In genomic region chr6:30741789-30742315, GRCh38 we compare ENCODE assay signal across 5 cellular contexts. TPM values are rescaled to one million over a fixed set of nuclear protein-coding genes. Genes with fewer than 3 reads are reported as not detected.
DNase-seq lines count a peak whose midpoint lies in the region; ATAC-seq and TF ChIP-seq lines count a peak whose summit lies in the region.

No MANE protein-coding gene starts in this region.

- TF ChIP-seq CTCF in Loucy (conservative IDR thresholded peaks at IDR 0.05; ENCODE audit: low read length): no peak
- TF ChIP-seq CTCF in dorsolateral prefrontal cortex (IDR thresholded peaks at IDR 0.05 in 54 of 56, conservative IDR thresholded peaks at IDR 0.05 in 2 of 56; ENCODE audit: low read depth in 1 of 56, partially characterized antibody in 56 of 56): no peak
- TF ChIP-seq CTCF in retinal pigment epithelial cell (conservative IDR thresholded peaks at IDR 0.05; ENCODE audit: low read depth, low read length): no peak

- peak overlapping the region; percentile 63 to 97 (median 89) for H3K27ac ChIP-seq in dorsolateral prefrontal cortex

- DNase-seq in dorsolateral prefrontal cortex: no peak
- no peak for DNase-seq in retinal pigment epithelial cell (ENCODE audit: low read depth)
- no peak for DNase-seq in RKO (ENCODE audit: low spot score)

- peak overlapping the region; percentile 69; the same call in 1 of the 2 replicates for H2AFZ ChIP-seq in Loucy (ENCODE audit: low read length)

- H4K20me1 ChIP-seq in Loucy (ENCODE audit: insufficient read depth, low read length, poor library complexity, severe bottlenecking): peaks cover 17% of the 10 kb centered on the region

- intact Hi-C loops in dorsolateral prefrontal cortex (cut with DNase I): loop anchor here (1.0 to 5.0 kb wide), 7 partner anchors 21 to 345 kb away; partner anchors contain the start of genes DDR1 (in 1 of the 2) and TUBB (in 1 of the 2)

- H3K79me2 ChIP-seq in Loucy (ENCODE audit: insufficient read depth, low read length): peaks cover 38% of the 10 kb centered on the region

- H3K27me3 ChIP-seq in Loucy (ENCODE audit: insufficient read depth, low read length, poor library complexity, severe bottlenecking) (no peaks in the 10 kb centered on the region), dorsolateral prefrontal cortex (no peaks in the 10 kb centered on the region)

- H3K9ac ChIP-seq in Loucy (ENCODE audit: low read depth, low read length, poor library complexity, severe bottlenecking): peak overlapping the region; percentile 89

- H3K4me1 ChIP-seq in Loucy (ENCODE audit: insufficient read depth, low read length, poor library complexity, severe bottlenecking): peaks cover 56% of the 10 kb centered on the region

- peak overlapping the region; percentile 86 for H3K4me3 ChIP-seq in Loucy (ENCODE audit: low read length, poor library complexity, severe bottlenecking)
- peak overlapping the region; percentile 54 to 98 (median 87) for H3K4me3 ChIP-seq in dorsolateral prefrontal cortex
- H3K4me3 ChIP-seq in retinal pigment epithelial cell (ENCODE audit: low read length): peak overlapping the region; percentile 100

- no peaks in the 10 kb centered on the region for H3K9me2 ChIP-seq in Loucy (replicated peaks; ENCODE audit: low read depth, low read length)

- no peaks in the 10 kb centered on the region; the same call in 1 of the 2 replicates for H3K36me3 ChIP-seq in Loucy (ENCODE audit: insufficient read depth, low read length)

- H3K9me3 ChIP-seq in Loucy (ENCODE audit: insufficient read depth, low read depth, low read length): no peaks in the 10 kb centered on the region

- H3F3A ChIP-seq in Loucy (ENCODE audit: low read depth): peaks cover 11% of the 10 kb centered on the region

- peak overlapping the region; percentile 94 for H3K4me2 ChIP-seq in Loucy (ENCODE audit: low read depth, low read length, poor library complexity, severe bottlenecking)

- ATAC-seq in HG02970 (IDR thresholded peaks at IDR 0.05; ENCODE audit: low FRiP score, unreplicated experiment): no peak

RNA-seq across cellular contexts. Expression of gene FLOT1, which starts 0.6 kb away (rescaled TPM):
- 100 to 1,000 TPM; 130 to 270 (median 200) TPM for total RNA-seq in dorsolateral prefrontal cortex

RNA-seq across cellular contexts. Expression of gene IER3, which starts 2.5 kb away (rescaled TPM):
- 10 to 100 TPM in 27 of 120 experiments, 1 to 10 TPM in 93; 2.1 to 35.8 (median 6.7) TPM for total RNA-seq in dorsolateral prefrontal cortex

RNA-seq across cellular contexts. Expression of gene TUBB, which starts 21.7 kb away (rescaled TPM):
- 100 to 1,000 TPM; 113 to 326 (median 218) TPM for total RNA-seq in dorsolateral prefrontal cortex

RNA-seq across cellular contexts. Expression of gene MDC1, which starts 24.8 kb away (rescaled TPM):
- total RNA-seq in dorsolateral prefrontal cortex: 10 to 100 TPM; 25.7 to 64.4 (median 40.3) TPM

RNA-seq across cellular contexts. Expression of gene NRM, which starts 51.1 kb away (rescaled TPM):
- total RNA-seq in dorsolateral prefrontal cortex: 1 to 10 TPM in 119 of 120 experiments, under 1 TPM in 1; 0.83 to 8.0 (median 2.5) TPM
